12 cellular contexts compared by ENCODE assay signal in genomic region chr20:43460172-43460829, GRCh38. TPM values are rescaled to one million over a fixed set of nuclear protein-coding genes. Genes with fewer than 3 reads are reported as not detected.
A peak's percentile ranks its signal among the peaks of the same experiment; 100 is the strongest.
DNase-seq lines count a peak whose midpoint lies in the region; ATAC-seq and TF ChIP-seq lines count a peak whose summit lies in the region.
"Had no signal": no experiment of that assay in that cellular context is flagged by ENCODE, and none has a peak within 500 bp of the region (broad histone marks: within the 10 kb centered on the region; RNA-seq: fewer than 3 reads in every experiment).

No MANE protein-coding gene starts in this region.

- no peak for DNase-seq in CD4-positive, alpha-beta T cell
- no peak for DNase-seq in GM23338 (ENCODE audit: low spot score)
- no peak for DNase-seq in naive thymus-derived CD8-positive, alpha-beta T cell
- DNase-seq in middle frontal gyrus (ENCODE audit: extremely low spot score, low spot score), result no peak
- DNase-seq in activated gamma-delta T cell treated with Interleukin-2 at 50 U/mL for 16 hours, result no peak
- no peak for DNase-seq in retina
- DNase-seq: activated CD4-positive, alpha-beta T cell treated with anti-CD3 and anti-CD28 coated beads, Interleukin-2, amount 50 U/mL, for 1 hour; left ventricle myocardium superior; NCI-H2227 treated with DMSO at 0.1 percent for 48 hours had no signal

- intact Hi-C loops in CD4-positive, alpha-beta T cell (cut with DNase I, micrococcal nuclease), result no loop called here

- peaks cover 7% of the 10 kb centered on the region; the same call in 1 of the 2 replicates for H3F3A ChIP-seq in GM23338 (replicated peaks; ENCODE audit: low read depth)

- peak overlapping the region; percentile 78 for H3K4me3 Mint-ChIP-seq in CD4-positive, alpha-beta T cell
- H3K4me3 Mint-ChIP-seq in GM23338, result peak overlapping the region; percentile 93
- peak overlapping the region; percentile 95 for H3K4me3 Mint-ChIP-seq in activated naive CD8-positive, alpha-beta T cell
- peak overlapping the region in 9 of 10 donors; percentile 3 to 89 (median 50) for H3K4me3 Mint-ChIP-seq in naive thymus-derived CD8-positive, alpha-beta T cell

- H3K4me2 ChIP-seq in GM23338, result no peak overlapping the region

- H3K27ac Mint-ChIP-seq in CD4-positive, alpha-beta T cell, result peak overlapping the region; percentile 95
- H3K27ac Mint-ChIP-seq in GM23338, result peak overlapping the region; percentile 69; the same call in 1 of the 2 replicates
- H3K27ac Mint-ChIP-seq in activated naive CD8-positive, alpha-beta T cell, result peak overlapping the region; percentile 78
- peak overlapping the region in 7 of 10 donors; percentile 2 to 98 (median 83) for H3K27ac Mint-ChIP-seq in naive thymus-derived CD8-positive, alpha-beta T cell

- no peaks in the 10 kb centered on the region for H3K9me3 Mint-ChIP-seq in CD4-positive, alpha-beta T cell
- peaks cover 3% of the 10 kb centered on the region; the same call in 2 of the 3 replicates for H3K9me3 Mint-ChIP-seq in GM23338
- H3K9me3 Mint-ChIP-seq in activated naive CD8-positive, alpha-beta T cell (ENCODE audit: low read depth), result no peaks in the 10 kb centered on the region
- H3K9me3 Mint-ChIP-seq in naive thymus-derived CD8-positive, alpha-beta T cell, result no peaks in the 10 kb centered on the region

- H3K36me3 Mint-ChIP-seq in CD4-positive, alpha-beta T cell (ENCODE audit: low read depth), result peaks cover 76% of the 10 kb centered on the region
- H3K36me3 Mint-ChIP-seq in GM23338 (ENCODE audit: low read depth), result peaks cover 68% of the 10 kb centered on the region
- H3K36me3 Mint-ChIP-seq in activated naive CD8-positive, alpha-beta T cell, result peaks cover 18% of the 10 kb centered on the region
- peaks cover 7 to 62% (median 25%) of the 10 kb centered on the region in 3 donors for H3K36me3 Mint-ChIP-seq in naive thymus-derived CD8-positive, alpha-beta T cell

- H3K27me3 ChIP-seq in CD4-positive, alpha-beta T cell (ENCODE audit: control insufficient read depth, insufficient read depth, low read length), result no peaks in the 10 kb centered on the region
- H3K27me3 ChIP-seq in GM23338 (ENCODE audit: insufficient read depth), result no peaks in the 10 kb centered on the region

- H4K20me1 ChIP-seq in GM23338 (replicated peaks; ENCODE audit: insufficient read depth), result peaks cover 23% of the 10 kb centered on the region

- peaks cover 49% of the 10 kb centered on the region for H3K36me3 ChIP-seq in GM23338 (ENCODE audit: insufficient read depth)

- no peak overlapping the region for H3K27ac ChIP-seq in CD4-positive, alpha-beta T cell (ENCODE audit: low read depth, low read length)
- no peak overlapping the region for H3K27ac ChIP-seq in GM23338 (ENCODE audit: low read depth)

- CTCF ChIA-PET in CD4-positive, alpha-beta T cell (lab: Charles Lee), result no interaction called here

- ATAC-seq in CD4-positive, alpha-beta T cell (ENCODE audit: poor library complexity), result no peak
- ATAC-seq in GM23338 (no peak), GM18858 (IDR thresholded peaks at IDR 0.05; ENCODE audit: unreplicated experiment) (no peak)
- no peak for ATAC-seq in naive thymus-derived CD8-positive, alpha-beta T cell
- ATAC-seq: HCT116, left ventricle myocardium superior had no signal

- H3K79me2 ChIP-seq in GM23338 (replicated peaks; ENCODE audit: insufficient read depth), result peaks cover 33% of the 10 kb centered on the region

- no peaks in the 10 kb centered on the region for H3K4me1 ChIP-seq in GM23338 (ENCODE audit: insufficient read depth)

- H3K4me3 ChIP-seq in GM23338, result no peak overlapping the region

- no peaks in the 10 kb centered on the region for H3K27me3 Mint-ChIP-seq in CD4-positive, alpha-beta T cell
- peaks cover 10% of the 10 kb centered on the region for H3K27me3 Mint-ChIP-seq in GM23338 (ENCODE audit: insufficient read depth, low read depth, poor library complexity)
- H3K27me3 Mint-ChIP-seq in activated naive CD8-positive, alpha-beta T cell, result no peaks in the 10 kb centered on the region
- H3K27me3 Mint-ChIP-seq in naive thymus-derived CD8-positive, alpha-beta T cell, result no peaks in the 10 kb centered on the region

- peaks cover 7% of the 10 kb centered on the region; the same call in 1 of the 2 replicates for H3K9me2 ChIP-seq in GM23338 (ENCODE audit: insufficient read depth)

- no peak for TF ChIP-seq CTCF in CD4-positive, alpha-beta T cell (IDR thresholded peaks at IDR 0.05)
- no peak for TF ChIP-seq CTCF in GM23338 (conservative IDR thresholded peaks at IDR 0.05; ENCODE audit: low read depth in 2 of 2)

- no peak overlapping the region for H2AFZ ChIP-seq in GM23338

- H3K9me3 ChIP-seq in CD4-positive, alpha-beta T cell (ENCODE audit: control insufficient read depth, low read length), result no peaks in the 10 kb centered on the region

- H3K4me1 Mint-ChIP-seq in CD4-positive, alpha-beta T cell (ENCODE audit: low read depth), result peaks cover 54% of the 10 kb centered on the region
- peaks cover 11% of the 10 kb centered on the region for H3K4me1 Mint-ChIP-seq in GM23338
- H3K4me1 Mint-ChIP-seq in activated naive CD8-positive, alpha-beta T cell (ENCODE audit: low read depth), result peaks cover 57% of the 10 kb centered on the region
- peaks cover 16 to 59% (median 43%) of the 10 kb centered on the region in 4 donors for H3K4me1 Mint-ChIP-seq in naive thymus-derived CD8-positive, alpha-beta T cell

- POLR2A ChIA-PET in CD4-positive, alpha-beta T cell (lab: Charles Lee), result no interaction called here
- POLR2A ChIA-PET in naive thymus-derived CD8-positive, alpha-beta T cell (lab: Charles Lee), result no interaction called here

TF ChIP-seq in GM23338, 12 proteins besides CTCF, POLR2A, EP300 and RAD21 (continues in another document):
- TF ChIP-seq STAT1 (IDR thresholded peaks at IDR 0.05; ENCODE audit: unreplicated experiment), result no peak
- TF ChIP-seq EZH2 (IDR thresholded peaks at IDR 0.05; ENCODE audit: low read depth, unreplicated experiment), result no peak
- no peak for TF ChIP-seq ZNF331 (CRISPR knock-in tag; IDR thresholded peaks at IDR 0.05; ENCODE audit: low read depth)
- no peak for TF ChIP-seq EZH2phosphoT487 (IDR thresholded peaks at IDR 0.05; ENCODE audit: unreplicated experiment)
- TF ChIP-seq JUNB (IDR thresholded peaks at IDR 0.05; ENCODE audit: unreplicated experiment), result no peak
- no peak for TF ChIP-seq POLR2AphosphoS5 (IDR thresholded peaks at IDR 0.05; ENCODE audit: low read depth)
- no peak for TF ChIP-seq NANOG (IDR thresholded peaks at IDR 0.05; ENCODE audit: borderline replicate concordance)
- no peak for TF ChIP-seq ETS1 (IDR thresholded peaks at IDR 0.05)
- TF ChIP-seq ZNF114 (CRISPR knock-in tag; IDR thresholded peaks at IDR 0.05), result no peak
- TF ChIP-seq REST (IDR thresholded peaks at IDR 0.05; ENCODE audit: unreplicated experiment), result no peak

RNA-seq across cellular contexts. Expression of gene SRSF6, which starts 2.6 kb away (rescaled TPM):
- 100 to 1,000 TPM; 312 to 313 TPM for total RNA-seq in CD4-positive, alpha-beta T cell
- total RNA-seq in GM23338 (2014; rRNA removed; shearing (Covaris generic)), result 61.5 and 62.3 TPM in 2 replicates
- polyA plus RNA-seq in GM23338 (2016; fragmentation: Nextera tagmentation; extraction: Ambion mirVana), result 49.4 and 60.1 TPM in 2 replicates
- total RNA-seq in naive thymus-derived CD8-positive, alpha-beta T cell, result 100 to 1,000 TPM; 233 to 241 TPM
- polyA plus RNA-seq in naive thymus-derived CD8-positive, alpha-beta T cell, result 10 to 100 TPM; 41.1 to 54.8 (median 41.8) TPM

RNA-seq across cellular contexts. Expression of gene L3MBTL1, which starts 47.2 kb away (rescaled TPM):
- 10 to 100 TPM; 10.2 to 10.5 TPM for total RNA-seq in CD4-positive, alpha-beta T cell
- 17.4 and 33.6 TPM in 2 replicates for total RNA-seq in GM23338 (2014; rRNA removed; shearing (Covaris generic))
- polyA plus RNA-seq in GM23338 (2016; fragmentation: Nextera tagmentation; extraction: Ambion mirVana), result 6.1 and 6.5 TPM in 2 replicates
- total RNA-seq in naive thymus-derived CD8-positive, alpha-beta T cell, result 10 to 100 TPM; 27.2 TPM
- 1 to 10 TPM in 2 of 3 donors, under 1 TPM in 1; 0.66 to 1.7 (median 1.1) TPM for polyA plus RNA-seq in naive thymus-derived CD8-positive, alpha-beta T cell
